Comparison of ENCODE assay signal across 8 cellular contexts in the genomic region with DNA sequence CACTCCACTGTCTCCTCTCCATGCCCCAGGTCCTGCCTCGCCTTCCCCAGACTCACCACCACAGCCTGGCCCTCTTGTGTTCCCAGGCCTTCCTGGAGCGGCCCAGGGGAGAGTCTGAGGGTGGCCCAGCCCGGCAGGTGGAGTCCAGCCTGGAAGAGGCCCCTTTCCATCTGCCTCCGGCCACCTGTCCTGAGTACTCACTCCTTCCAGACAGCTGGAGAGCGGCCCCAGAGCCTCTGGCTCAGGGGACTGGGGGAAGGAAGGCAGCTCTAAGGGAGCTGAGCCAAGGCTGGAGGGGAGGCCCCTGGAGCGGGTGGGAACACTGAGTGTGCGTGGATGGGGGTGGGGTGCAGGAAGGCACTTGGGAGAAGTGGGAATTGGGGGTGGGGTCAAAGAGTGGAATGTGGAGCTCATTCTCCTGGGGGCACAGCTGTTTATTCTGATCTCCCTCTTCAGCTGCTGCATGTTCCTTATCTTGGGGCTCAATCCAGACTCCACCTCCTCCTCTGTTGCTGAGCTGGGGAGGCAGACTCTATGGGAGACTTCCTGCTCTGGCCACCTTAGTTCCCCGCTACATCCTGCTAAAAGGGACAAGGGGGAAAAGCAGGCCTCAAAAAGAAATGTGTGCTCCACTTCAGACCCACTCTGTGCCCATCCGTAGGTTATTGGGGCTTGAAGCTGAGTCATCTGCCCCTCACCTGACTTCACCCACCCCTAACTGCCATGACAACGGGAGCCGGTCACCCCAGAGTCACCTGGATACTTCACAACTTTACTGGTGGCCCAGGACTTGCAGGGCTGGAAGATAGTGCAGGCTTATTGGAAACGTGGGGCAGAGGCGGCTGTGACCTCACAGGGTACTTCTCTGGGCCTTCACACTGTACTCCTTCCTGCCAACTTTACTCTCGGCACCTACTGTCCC. TPM values are rescaled to one million over a fixed set of nuclear protein-coding genes. Genes with fewer than 3 reads are reported as not detected.
DNase-seq lines count a peak whose midpoint lies in the region; TF ChIP-seq lines count a peak whose summit lies in the region.

No MANE protein-coding gene starts in this region.

- in situ Hi-C loops in GM13977 (cut with MboI; ENCODE audit: low pct_unique_long_range_greater_than_20kb, low sequenced_read_pairs, unreplicated experiment): no loop called here

- H3K4me2 ChIP-seq in Karpas-422 (ENCODE audit: low read depth, low read length, poor library complexity, severe bottlenecking) (peak overlapping the region; percentile 31), mesendoderm (ENCODE audit: low read length) (no peak overlapping the region), osteoblast (ENCODE audit: insufficient read depth, low read length) (no peak overlapping the region)

- no peaks in the 10 kb centered on the region for H3K79me2 ChIP-seq in Karpas-422 (ENCODE audit: low read length)
- H3K79me2 ChIP-seq in mesendoderm (ENCODE audit: control insufficient read depth, insufficient read depth, low read length): no peaks in the 10 kb centered on the region
- H3K79me2 ChIP-seq in osteoblast (ENCODE audit: insufficient read depth, low read length): no peaks in the 10 kb centered on the region

- no peaks in the 10 kb centered on the region for H3K9me2 ChIP-seq in Karpas-422 (replicated peaks; ENCODE audit: insufficient read depth, low read length)

- H3K27me3 ChIP-seq in Karpas-422 (ENCODE audit: low read length): no peaks in the 10 kb centered on the region
- no peaks in the 10 kb centered on the region for H3K27me3 ChIP-seq in mesendoderm (ENCODE audit: insufficient read depth, low read length, poor library complexity)
- no peaks in the 10 kb centered on the region for H3K27me3 ChIP-seq in esophagus muscularis mucosa
- no peaks in the 10 kb centered on the region for H3K27me3 ChIP-seq in osteoblast (ENCODE audit: insufficient read depth, low read length)

- H3K23ac ChIP-seq in mesendoderm (ENCODE audit: low read length): no peak overlapping the region

- H2BK120ac ChIP-seq in mesendoderm (ENCODE audit: low read depth, low read length): peak overlapping the region; percentile 73

- DNase-seq in A172 (ENCODE audit: low spot score): peak; percentile 28
- DNase-seq in Karpas-422: peak; percentile 75
- DNase-seq in activated naive CD8-positive, alpha-beta T cell treated with anti-CD3 and anti-CD28 coated beads for 36 hours: peak; percentile 78
- peak; percentile 83 for DNase-seq in mesendoderm
- no peak for DNase-seq in GM13977 (ENCODE audit: low spot score)
- no peak for DNase-seq in esophagus muscularis mucosa (ENCODE audit: extremely low spot score)
- DNase-seq in NCI-H2107 (lab: John Stamatoyannopoulos, UW): no peak
- no peak for DNase-seq in osteoblast (ENCODE audit: insufficient read length, low spot score, missing footprints)

- H3K27ac Mint-ChIP-seq in activated naive CD8-positive, alpha-beta T cell treated with anti-CD3 and anti-CD28 coated beads for 36 hours: peak overlapping the region; percentile 96

- H3K9ac ChIP-seq in Karpas-422 (ENCODE audit: low read length): peak overlapping the region; percentile 56
- H3K9ac ChIP-seq in mesendoderm (ENCODE audit: low read length): peak overlapping the region; percentile 46

- H3K36me3 Mint-ChIP-seq in activated naive CD8-positive, alpha-beta T cell treated with anti-CD3 and anti-CD28 coated beads for 36 hours: peaks cover 40% of the 10 kb centered on the region

- peaks cover 76% of the 10 kb centered on the region for H3K4me1 Mint-ChIP-seq in activated naive CD8-positive, alpha-beta T cell treated with anti-CD3 and anti-CD28 coated beads for 36 hours

- TF ChIP-seq CTCF in GM13977 (IDR thresholded peaks at IDR 0.05; ENCODE audit: extremely low read depth, insufficient read depth, missing control alignments) (no peak), esophagus muscularis mucosa (IDR thresholded peaks at IDR 0.05) (no peak), osteoblast (IDR thresholded peaks at IDR 0.05; ENCODE audit: extremely low read depth, low read depth, low read length) (no peak)

- H3K27ac ChIP-seq in Karpas-422 (ENCODE audit: low read length) (peak overlapping the region; percentile 75), mesendoderm (ENCODE audit: low read depth, low read length) (peak overlapping the region; percentile 29), esophagus muscularis mucosa (replicated peaks in 1 of 4) (peak overlapping the region in 1 of 4 donors; percentile 55), osteoblast (ENCODE audit: low read depth, low read length) (no peak overlapping the region)

- no peaks in the 10 kb centered on the region for H4K20me1 ChIP-seq in Karpas-422 (ENCODE audit: insufficient read depth, low read depth, low read length)
- H4K20me1 ChIP-seq in osteoblast (ENCODE audit: insufficient read depth, low read length): no peaks in the 10 kb centered on the region

- peak overlapping the region; percentile 54 for H3K18ac ChIP-seq in mesendoderm (ENCODE audit: low read length)

- intact Hi-C loops in esophagus muscularis mucosa (cut with DNase I): no loop called here

- peak overlapping the region; percentile 21 for H3K4ac ChIP-seq in mesendoderm (ENCODE audit: low read depth, low read length)

- peak overlapping the region; percentile 83 for H3K56ac ChIP-seq in mesendoderm (ENCODE audit: low read length)

- peak overlapping the region; percentile 72 for H2AK5ac ChIP-seq in mesendoderm (ENCODE audit: low read length)

- H3K27me3 Mint-ChIP-seq in activated naive CD8-positive, alpha-beta T cell treated with anti-CD3 and anti-CD28 coated beads for 36 hours: no peaks in the 10 kb centered on the region

- H3K9me3 ChIP-seq in Karpas-422 (ENCODE audit: low read length) (no peaks in the 10 kb centered on the region), esophagus muscularis mucosa (no peaks in the 10 kb centered on the region), osteoblast (ENCODE audit: low read depth, low read length) (no peaks in the 10 kb centered on the region)

- no peak overlapping the region for H4K8ac ChIP-seq in mesendoderm (ENCODE audit: low read depth, low read length)

- H4K5ac ChIP-seq in mesendoderm (ENCODE audit: low read length): no peak overlapping the region

- H3K79me1 ChIP-seq in mesendoderm (ENCODE audit: low read length): no peaks in the 10 kb centered on the region

- peak overlapping the region; percentile 71 for H3K4me3 Mint-ChIP-seq in activated naive CD8-positive, alpha-beta T cell treated with anti-CD3 and anti-CD28 coated beads for 36 hours

- WGBS in mesendoderm (ENCODE audit: extremely low coverage, insufficient coverage, low lambda C conversion rate): no CpG with 5 or more reads among the region's 14 CpGs
- 39% methylated on average over 10 of the region's 14 CpGs for WGBS in esophagus muscularis mucosa

- no peak for TF ChIP-seq POLR2A in esophagus muscularis mucosa (IDR thresholded peaks at IDR 0.05; ENCODE audit: low read depth)

- H2AFZ ChIP-seq in Karpas-422 (ENCODE audit: low read length) (peak overlapping the region; percentile 61), osteoblast (ENCODE audit: low read length) (no peak overlapping the region)

- H3K4me1 ChIP-seq in Karpas-422 (ENCODE audit: low read length): peaks cover 39% of the 10 kb centered on the region
- H3K4me1 ChIP-seq in mesendoderm (ENCODE audit: control insufficient read depth, low read depth, low read length): peaks cover 15% of the 10 kb centered on the region
- peaks cover 22 to 34% (median 25%) of the 10 kb centered on the region in 4 donors for H3K4me1 ChIP-seq in esophagus muscularis mucosa
- H3K4me1 ChIP-seq in osteoblast (ENCODE audit: insufficient read depth, low read length): peaks cover 3% of the 10 kb centered on the region

- H2BK15ac ChIP-seq in mesendoderm (replicated peaks; ENCODE audit: low read depth): no peak overlapping the region

- peaks cover 3% of the 10 kb centered on the region for H3K9me3 Mint-ChIP-seq in activated naive CD8-positive, alpha-beta T cell treated with anti-CD3 and anti-CD28 coated beads for 36 hours

- TF ChIP-seq EP300 in esophagus muscularis mucosa (IDR thresholded peaks at IDR 0.05): no peak

- H3K36me3 ChIP-seq in Karpas-422 (ENCODE audit: insufficient read depth, low read length) (no peaks in the 10 kb centered on the region), mesendoderm (ENCODE audit: control insufficient read depth, insufficient read depth, low read length) (no peaks in the 10 kb centered on the region), esophagus muscularis mucosa (peaks cover 0 to 29% (median 12%) of the 10 kb centered on the region in 4 donors), osteoblast (ENCODE audit: insufficient read depth, low read length) (no peaks in the 10 kb centered on the region)

- H3K4me3 ChIP-seq in Karpas-422 (ENCODE audit: low read length): peak overlapping the region; percentile 22; the same call in 1 of the 2 replicates
- H3K4me3 ChIP-seq in mesendoderm (ENCODE audit: low read length): no peak overlapping the region
- H3K4me3 ChIP-seq in esophagus muscularis mucosa: no peak overlapping the region
- H3K4me3 ChIP-seq in osteoblast (ENCODE audit: insufficient read depth, low read length): no peak overlapping the region

- peak overlapping the region; percentile 84 for H2BK5ac ChIP-seq in mesendoderm (ENCODE audit: low read length)

RNA-seq across cellular contexts. Expression of gene TAF8, which starts 19.5 kb away (rescaled TPM):
- 14.5 and 20.4 TPM in 2 replicates for total RNA-seq in A172 (2014; rRNA removed; shearing (Covaris generic))
- 25.8 and 25.9 TPM in 2 replicates for total RNA-seq in Karpas-422 (2014; rRNA removed; shearing (Covaris generic); ENCODE audit: low replicate concordance)
- 10 to 100 TPM; 40.4 to 45.1 TPM for total RNA-seq in activated naive CD8-positive, alpha-beta T cell treated with anti-CD3 and anti-CD28 coated beads for 36 hours
- 18.5 TPM for polyA plus RNA-seq in mesendoderm (2013, experiment 1 of 2)
- polyA plus RNA-seq in mesendoderm (2013, experiment 2 of 2): 19.3 TPM
- total RNA-seq in esophagus muscularis mucosa (10 to 100 TPM; 16.7 to 35.2 (median 25.9) TPM), osteoblast (16.3 and 16.5 TPM in 2 replicates)

Comparison
In these comparisons a context has a peak if more than half of its experiments do, and no peak if none do; other contexts are left out.
1. DNase-seq: peak in A172 (single experiment), Karpas-422 (single experiment), activated naive CD8-positive, alpha-beta T cell treated with anti-CD3 and anti-CD28 coated beads for 36 hours (single experiment) and mesendoderm (single experiment); none in GM13977 (single experiment), esophagus muscularis mucosa (single experiment), NCI-H2107 (single experiment) and osteoblast (single experiment).